Comparison of ENCODE assay signal across 9 cellular contexts in the genomic region with DNA sequence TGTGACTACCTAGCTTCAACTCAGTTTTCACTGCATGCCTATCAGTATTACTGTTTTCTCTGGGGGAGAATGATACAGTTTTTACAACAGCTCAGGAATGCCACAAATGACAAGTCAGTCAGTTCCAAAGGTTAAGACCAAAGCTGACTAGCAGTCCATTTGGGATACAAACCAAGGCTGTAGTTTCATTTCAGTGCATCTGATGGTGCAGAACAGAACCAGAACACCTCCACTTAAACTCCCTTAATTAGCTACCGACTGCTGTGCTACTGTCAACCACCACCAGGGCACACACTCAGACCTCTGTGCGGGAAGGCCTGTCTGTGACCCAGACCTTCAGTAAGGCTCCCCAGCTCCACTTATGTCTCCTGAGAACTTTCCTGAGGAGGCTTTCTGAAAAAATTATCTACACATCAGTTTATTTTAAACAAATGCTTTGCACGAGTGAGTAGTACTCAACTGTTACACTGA. TPM values are rescaled to one million over a fixed set of nuclear protein-coding genes. Genes with fewer than 3 reads are reported as not detected.
DNase-seq lines count a peak whose midpoint lies in the region; ATAC-seq and TF ChIP-seq lines count a peak whose summit lies in the region.
"Had no signal": no experiment of that assay in that cellular context is flagged by ENCODE, and none has a peak within 500 bp of the region (broad histone marks: within the 10 kb centered on the region; RNA-seq: fewer than 3 reads in every experiment).

No MANE protein-coding gene starts in this region.

- no peaks in the 10 kb centered on the region for H3K9me3 ChIP-seq in CD4-positive, CD25-positive, alpha-beta regulatory T cell (ENCODE audit: control insufficient read depth in 2 of 2, low read length in 2 of 2)
- no peaks in the 10 kb centered on the region for H3K9me3 ChIP-seq in HEK293 (ENCODE audit: control insufficient read depth, insufficient read depth, low read depth, low read length)
- H3K9me3 ChIP-seq: Peyer's patch had no signal

- H3K79me2 ChIP-seq in mesendoderm (ENCODE audit: control insufficient read depth, insufficient read depth, low read length), result no peaks in the 10 kb centered on the region

- H3K4me1 ChIP-seq in CD4-positive, CD25-positive, alpha-beta regulatory T cell (ENCODE audit: control insufficient read depth, insufficient read depth, low read length, poor library complexity, severe bottlenecking), result no peaks in the 10 kb centered on the region
- H3K4me1 ChIP-seq in HEK293 (ENCODE audit: control insufficient read depth, insufficient read depth, low read length) (no peaks in the 10 kb centered on the region), mesendoderm (ENCODE audit: control insufficient read depth, low read depth, low read length) (no peaks in the 10 kb centered on the region)
- H3K4me1 ChIP-seq: Peyer's patch had no signal

- H3K9me3 Mint-ChIP-seq in CD4-positive, CD25-positive, alpha-beta regulatory T cell, result no peaks in the 10 kb centered on the region

- no peak overlapping the region for H2AK5ac ChIP-seq in mesendoderm (ENCODE audit: low read length)

- no peak overlapping the region for H2BK15ac ChIP-seq in mesendoderm (replicated peaks; ENCODE audit: low read depth)

- no CpG with 5 or more reads among the region's 3 CpGs for WGBS in mesendoderm (ENCODE audit: extremely low coverage, insufficient coverage, low lambda C conversion rate)

- H3K27me3 Mint-ChIP-seq in CD4-positive, CD25-positive, alpha-beta regulatory T cell, result peaks cover 4% of the 10 kb centered on the region

- no peaks in the 10 kb centered on the region for H3K27me3 ChIP-seq in CD4-positive, CD25-positive, alpha-beta regulatory T cell (ENCODE audit: control insufficient read depth, insufficient read depth, low read length)
- H3K27me3 ChIP-seq in mesendoderm (ENCODE audit: insufficient read depth, low read length, poor library complexity), result no peaks in the 10 kb centered on the region
- H3K27me3 ChIP-seq: Peyer's patch had no signal

- H4K5ac ChIP-seq in mesendoderm (ENCODE audit: low read length), result no peak overlapping the region

- H3K23ac ChIP-seq in mesendoderm (ENCODE audit: low read length), result no peak overlapping the region

- no peak overlapping the region for H3K18ac ChIP-seq in mesendoderm (ENCODE audit: low read length)

- ATAC-seq in CD4-positive, CD25-positive, alpha-beta regulatory T cell (ENCODE audit: low read depth in 2 of 2), result no peak
- ATAC-seq in GM19395 (IDR thresholded peaks at IDR 0.05; ENCODE audit: unreplicated experiment), result no peak
- ATAC-seq in HG02970 (IDR thresholded peaks at IDR 0.05; ENCODE audit: low FRiP score, unreplicated experiment), result no peak

- DNase-seq in CD4-positive, CD25-positive, alpha-beta regulatory T cell, result peak in 1 of 3 donors; percentile 34
- DNase-seq in astrocyte of the hippocampus (ENCODE audit: low read depth, low spot score) (peak; percentile 40), mesendoderm (peak; percentile 70), KG1 (lab: John Stamatoyannopoulos, UW) (no peak), NCI-H226 (no peak)

- peaks cover 0 to 8% (median 4%) of the 10 kb centered on the region in 4 donors for H3K4me1 Mint-ChIP-seq in CD4-positive, CD25-positive, alpha-beta regulatory T cell

- H3K36me3 ChIP-seq in CD4-positive, CD25-positive, alpha-beta regulatory T cell (ENCODE audit: control insufficient read depth, insufficient read depth, low read length), result peaks cover 32% of the 10 kb centered on the region
- peaks cover 58 to 90% of the 10 kb centered on the region in 2 experiments for H3K36me3 ChIP-seq in HEK293 (ENCODE audit: control insufficient read depth in 2 of 2, insufficient read depth in 1 of 2, low read length in 2 of 2)
- peaks cover 13% of the 10 kb centered on the region for H3K36me3 ChIP-seq in mesendoderm (ENCODE audit: control insufficient read depth, insufficient read depth, low read length)

- no peak overlapping the region for H3K9ac ChIP-seq in mesendoderm (ENCODE audit: low read length)

- no peak overlapping the region for H3K27ac ChIP-seq in CD4-positive, CD25-positive, alpha-beta regulatory T cell (ENCODE audit: insufficient read depth, low read length, poor library complexity, severe bottlenecking)
- H3K27ac ChIP-seq in HEK293 (ENCODE audit: extremely low read depth, low read depth, low read length) (0 out of 2 replicates have a peak overlapping the region, but pooled peaks have one; percentile 26), mesendoderm (ENCODE audit: low read depth, low read length) (no peak overlapping the region)
- H3K27ac ChIP-seq: Peyer's patch had no signal

- no peak overlapping the region for H2BK120ac ChIP-seq in mesendoderm (ENCODE audit: low read depth, low read length)

- H3K56ac ChIP-seq in mesendoderm (ENCODE audit: low read length), result no peak overlapping the region

- no peak overlapping the region for H2BK5ac ChIP-seq in mesendoderm (ENCODE audit: low read length)

- H3K4me2 ChIP-seq in mesendoderm (ENCODE audit: low read length), result no peak overlapping the region

- H3K4ac ChIP-seq in mesendoderm (ENCODE audit: low read depth, low read length), result no peak overlapping the region

- peaks cover 33% of the 10 kb centered on the region for H3K36me3 Mint-ChIP-seq in CD4-positive, CD25-positive, alpha-beta regulatory T cell

- no peaks in the 10 kb centered on the region for H3K79me1 ChIP-seq in mesendoderm (ENCODE audit: low read length)

- TF ChIP-seq CTCF in HEK293 (tag by site-specific recombination; IDR thresholded peaks at IDR 0.05), result no peak

- no peak overlapping the region for H3K4me3 Mint-ChIP-seq in CD4-positive, CD25-positive, alpha-beta regulatory T cell

- H4K8ac ChIP-seq in mesendoderm (ENCODE audit: low read depth, low read length), result no peak overlapping the region

- POLR2A ChIA-PET in HEK293 (lab: Yijun Ruan, JAX), result interaction anchor here (0.8 to 1.5 kb wide), 4 partner anchors 12 to 43 kb away, joined by 3 to 8 read pairs (median 4); partner anchors contain the start of gene NFE2L1

- H3K4me3 ChIP-seq in CD4-positive, CD25-positive, alpha-beta regulatory T cell (ENCODE audit: low read depth, low read length), result no peak overlapping the region
- H3K4me3 ChIP-seq in HEK293 (ENCODE audit: low read depth, low read length) (no peak overlapping the region), mesendoderm (ENCODE audit: low read length) (no peak overlapping the region)
- H3K4me3 ChIP-seq: Peyer's patch had no signal

- CTCF ChIA-PET in HEK293 (lab: Yijun Ruan, JAX), result interaction anchor here (0.5 to 4.9 kb wide), 12 partner anchors 10 to 262 kb away, joined by 3 to 35 read pairs (median 4); partner anchors contain the start of gene SNX11

- H3K27ac Mint-ChIP-seq in CD4-positive, CD25-positive, alpha-beta regulatory T cell, result peak overlapping the region in 2 of 3 donors; percentile 7 to 69

TF ChIP-seq in HEK293, 187 proteins besides CTCF, POLR2A, EP300 and RAD21 (continues in another document):
- TF ChIP-seq ZNF600 (tag by site-specific recombination; IDR thresholded peaks at IDR 0.05), result peak; percentile 87
- TF ChIP-seq ELK4 (IDR thresholded peaks at IDR 0.05; ENCODE audit: borderline replicate concordance, low read depth, low read length), result no peak
- TF ChIP-seq ZNF335 (tag by site-specific recombination; conservative IDR thresholded peaks at IDR 0.05), result no peak
- TF ChIP-seq ZNF707 (tag by site-specific recombination; IDR thresholded peaks at IDR 0.05), result no peak
- no peak for TF ChIP-seq ZNF558 (tag by site-specific recombination; IDR thresholded peaks at IDR 0.05)
- no peak for TF ChIP-seq ZSCAN18 (tag by site-specific recombination; IDR thresholded peaks at IDR 0.05)
- TF ChIP-seq ZNF157 (tag by site-specific recombination; IDR thresholded peaks at IDR 0.05), result no peak
- TF ChIP-seq GLI4 (tag by site-specific recombination; IDR thresholded peaks at IDR 0.05), result no peak

RNA-seq across cellular contexts. Expression of gene NFE2L1, which starts 20.4 kb away (rescaled TPM):
- total RNA-seq in CD4-positive, CD25-positive, alpha-beta regulatory T cell, result 41.0 TPM
- 1 to 10 TPM; 6.7 to 9.9 (median 7.3) TPM for polyA plus RNA-seq in CD4-positive, CD25-positive, alpha-beta regulatory T cell
- 110 TPM for polyA plus RNA-seq in mesendoderm (2013, experiment 1 of 2)
- polyA plus RNA-seq in mesendoderm (2013, experiment 2 of 2), result 112 TPM

RNA-seq across cellular contexts. Expression of gene COPZ2, which starts 30.9 kb away (rescaled TPM):
- total RNA-seq in CD4-positive, CD25-positive, alpha-beta regulatory T cell, result 0.59 TPM
- 1 to 10 TPM in 3 of 4 donors, under 1 TPM in 1; 0.55 to 4.1 (median 2.6) TPM for polyA plus RNA-seq in CD4-positive, CD25-positive, alpha-beta regulatory T cell
- 0.07 TPM for polyA plus RNA-seq in mesendoderm (2013, experiment 1 of 2)
- 0.08 TPM for polyA plus RNA-seq in mesendoderm (2013, experiment 2 of 2)

RNA-seq across cellular contexts. Expression of gene CBX1, which starts 32.8 kb away (rescaled TPM):
- total RNA-seq in CD4-positive, CD25-positive, alpha-beta regulatory T cell, result 19.0 TPM
- 10 to 100 TPM; 13.9 to 22.7 (median 15.5) TPM for polyA plus RNA-seq in CD4-positive, CD25-positive, alpha-beta regulatory T cell
- polyA plus RNA-seq in mesendoderm (2013, experiment 1 of 2), result 127 TPM
- polyA plus RNA-seq in mesendoderm (2013, experiment 2 of 2), result 125 TPM

RNA-seq across cellular contexts. Expression of gene SNX11, which starts 39.0 kb away (rescaled TPM):
- total RNA-seq in CD4-positive, CD25-positive, alpha-beta regulatory T cell, result 15.8 TPM
- 10 to 100 TPM; 15.1 to 22.8 (median 21.7) TPM for polyA plus RNA-seq in CD4-positive, CD25-positive, alpha-beta regulatory T cell
- polyA plus RNA-seq in mesendoderm (2013, experiment 1 of 2), result 10.0 TPM
- 10.2 TPM for polyA plus RNA-seq in mesendoderm (2013, experiment 2 of 2)

Comparison
In these comparisons a context has a peak if more than half of its experiments do, and no peak if none do; other contexts are left out.
1. DNase-seq: peak in astrocyte of the hippocampus (single experiment) and mesendoderm (single experiment); none in KG1 (single experiment) and NCI-H226 (single experiment).